In the genomic region with DNA sequence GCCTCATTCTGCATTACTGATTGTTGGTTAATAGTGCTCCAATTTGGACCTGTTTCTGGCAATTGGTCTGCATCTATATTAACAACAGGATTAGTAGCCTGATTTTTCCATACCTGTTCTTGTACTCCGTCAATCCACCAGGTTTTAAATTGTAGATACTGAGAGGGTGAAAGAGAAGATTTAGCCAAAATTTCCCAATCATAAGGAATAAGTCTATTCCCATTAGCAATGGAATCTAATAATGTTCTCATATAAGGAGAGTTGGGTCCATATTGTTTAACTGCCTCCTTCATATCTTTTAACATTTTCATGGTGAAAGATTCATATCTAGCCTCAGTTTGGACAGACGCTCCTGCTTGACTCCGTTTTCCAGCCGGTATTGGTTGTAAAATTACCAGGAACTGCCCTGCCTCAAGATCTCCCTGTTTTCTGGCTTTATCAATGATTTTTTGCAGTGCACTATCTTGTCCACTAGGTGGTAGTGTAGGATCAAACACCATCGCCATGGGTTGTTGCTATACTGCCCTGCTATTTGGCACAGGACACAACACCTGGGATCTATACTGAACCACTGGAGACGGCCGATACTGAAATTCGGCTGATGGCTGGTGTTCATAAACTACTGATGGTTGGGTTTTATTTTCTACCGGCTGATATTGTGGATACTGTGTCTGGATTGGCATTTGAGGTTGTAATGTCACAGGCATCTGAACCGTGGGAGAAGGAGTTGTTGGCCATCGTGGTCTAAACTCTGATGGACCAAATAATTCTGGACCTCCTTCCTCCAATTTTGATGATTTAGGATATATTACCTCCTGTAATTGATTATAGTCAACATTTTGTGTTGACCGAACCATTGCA, we compare ENCODE assay signal across 8 cellular contexts. TPM values are rescaled to one million over a fixed set of nuclear protein-coding genes. Genes with fewer than 3 reads are reported as not detected.
DNase-seq lines count a peak whose midpoint lies in the region; ATAC-seq and TF ChIP-seq lines count a peak whose summit lies in the region.

No MANE protein-coding gene starts in this region.

- in situ Hi-C loops in brain microvascular endothelial cell (cut with HindIII; ENCODE audit: low pct_ligation_motif_present, low sequenced_read_pairs), result no loop called here

- H3K36me3 ChIP-seq in brain microvascular endothelial cell (replicated peaks), result no peaks in the 10 kb centered on the region

- H3K4me1 Mint-ChIP-seq in T-helper 17 cell, result peaks cover 20% of the 10 kb centered on the region

- no peak overlapping the region for H3K4me3 ChIP-seq in brain microvascular endothelial cell (ENCODE audit: low read depth, low read length)

- peak; percentile 53 for DNase-seq in COR-L47 (lab: John Stamatoyannopoulos, UW)
- peak; percentile 58 for DNase-seq in HCEC 1CT
- DNase-seq in NCI-H1930 (lab: John Stamatoyannopoulos, UW), result peak; percentile 48 to 55
- peak in 2 of 3 donors; percentile 16 to 17 for DNase-seq in T-helper 17 cell
- peak; percentile 64 for DNase-seq in brain microvascular endothelial cell
- DNase-seq in iPS-NIHi7 (ENCODE audit: extremely low spot score), result peak; percentile 83
- DNase-seq in stimulated activated CD4-positive, alpha-beta T cell treated with anti-CD3 and anti-CD28 coated beads, Interleukin-2, amount 100 ng/mL, for 4 hours (ENCODE audit: low read depth), result peak; percentile 33
- no peak for DNase-seq in SKM-1 treated with dmso at 0.1 percent for 144 hours (lab: John Stamatoyannopoulos, UW; ENCODE audit: unreplicated experiment)

- no peaks in the 10 kb centered on the region for H3K9me3 ChIP-seq in T-helper 17 cell (ENCODE audit: control insufficient read depth, low read length, poor library complexity, severe bottlenecking)

- H3K27me3 Mint-ChIP-seq in T-helper 17 cell, result no peaks in the 10 kb centered on the region

- no peak overlapping the region for H3K4me3 Mint-ChIP-seq in T-helper 17 cell

- peak; percentile 87 for TF ChIP-seq CTCF in brain microvascular endothelial cell (IDR thresholded peaks at IDR 0.05; ENCODE audit: low read depth, low read length, missing control alignments)

- H3K27me3 ChIP-seq in brain microvascular endothelial cell (replicated peaks), result no peaks in the 10 kb centered on the region

- no peak overlapping the region for H3K27ac ChIP-seq in brain microvascular endothelial cell

- H3K36me3 Mint-ChIP-seq in T-helper 17 cell (ENCODE audit: low read depth), result peaks cover 3% of the 10 kb centered on the region

- no peak overlapping the region for H3K27ac Mint-ChIP-seq in T-helper 17 cell

- peak; percentile 90 for ATAC-seq in T-helper 17 cell

RNA-seq across cellular contexts. Expression of a gene that starts 25.2 kb away (rescaled TPM):
- 1 to 10 TPM; 9.9 to 10.0 TPM for total RNA-seq in T-helper 17 cell

RNA-seq across cellular contexts. Expression of a gene that starts 37.9 kb away (rescaled TPM):
- under 1 TPM in 1 of 2 donors, not detected in 1; 0.31 TPM for total RNA-seq in T-helper 17 cell

RNA-seq across cellular contexts. Expression of a gene that starts 57.5 kb away (rescaled TPM):
- total RNA-seq in T-helper 17 cell, result not detected
